1 cellular context compared by ENCODE assay signal in genomic region chr11:1304376-1304775, GRCh38.
A peak's percentile ranks its signal among the peaks of the same experiment; 100 is the strongest.
TF ChIP-seq lines count a peak whose summit lies in the region.

No MANE protein-coding gene starts in this region.

TF ChIP-seq in HepG2, 621 proteins besides CTCF, POLR2A, EP300 and RAD21 (continued from another document and continues in another):
- TF ChIP-seq ZNF142 (CRISPR knock-in tag; IDR thresholded peaks at IDR 0.05) (no peak), CREM (IDR thresholded peaks at IDR 0.05) (no peak; the same call in 1 of the 2 replicates), CREM (CRISPR knock-in tag; IDR thresholded peaks at IDR 0.05) (no peak), HMGXB4 (CRISPR knock-in tag; IDR thresholded peaks at IDR 0.05; ENCODE audit: borderline replicate concordance in 1 of 2, low read depth in 1 of 2) (no peak), KDM2A (CRISPR knock-in tag; IDR thresholded peaks at IDR 0.05; ENCODE audit: borderline replicate concordance, low read depth) (peak; percentile 60; the same call in 1 of the 2 replicates), CHCHD3 (CRISPR knock-in tag; IDR thresholded peaks at IDR 0.05) (no peak), NFE2L1 (CRISPR knock-in tag; IDR thresholded peaks at IDR 0.05; ENCODE audit: borderline replicate concordance) (no peak), ZNF275 (CRISPR knock-in tag; IDR thresholded peaks at IDR 0.05; ENCODE audit: borderline replicate concordance) (no peak), PITX1 (CRISPR knock-in tag; IDR thresholded peaks at IDR 0.05) (peak; percentile 35; the same call in 1 of the 2 replicates), SRY (CRISPR knock-in tag; IDR thresholded peaks at IDR 0.05) (no peak; the same call in 1 of the 2 replicates), KMT2A (CRISPR knock-in tag; IDR thresholded peaks at IDR 0.05) (no peak; the same call in 1 of the 2 replicates), ZNF839 (CRISPR knock-in tag; IDR thresholded peaks at IDR 0.05; ENCODE audit: borderline replicate concordance) (no peak), SIN3A (IDR thresholded peaks at IDR 0.05; ENCODE audit: borderline replicate concordance, low read depth, low read length) (peak; percentile 62; the same call in 1 of the 2 replicates), ZNF383 (CRISPR knock-in tag; IDR thresholded peaks at IDR 0.05; ENCODE audit: borderline replicate concordance) (no peak), TRIM24 (CRISPR knock-in tag; IDR thresholded peaks at IDR 0.05) (no peak), HINFP (CRISPR knock-in tag; IDR thresholded peaks at IDR 0.05; ENCODE audit: low read depth) (no peak), CEBPZ (IDR thresholded peaks at IDR 0.05; ENCODE audit: low read length) (no peak), ZNF609 (CRISPR knock-in tag; IDR thresholded peaks at IDR 0.05; ENCODE audit: borderline replicate concordance) (peak; percentile 18; the same call in 1 of the 2 replicates), HOXA3 (CRISPR knock-in tag; IDR thresholded peaks at IDR 0.05) (peak; percentile 48), PLRG1 (conservative IDR thresholded peaks at IDR 0.05) (no peak), KDM4B (CRISPR knock-in tag; IDR thresholded peaks at IDR 0.05) (0 out of 2 replicates have a peak, but pooled peaks have one; percentile 36), ARID4A (CRISPR knock-in tag; IDR thresholded peaks at IDR 0.05; ENCODE audit: borderline replicate concordance) (no peak; the same call in 1 of the 2 replicates), ZNF597 (CRISPR knock-in tag; IDR thresholded peaks at IDR 0.05) (no peak), BRF2 (CRISPR knock-in tag; IDR thresholded peaks at IDR 0.05) (no peak), ARHGAP35 (CRISPR knock-in tag; IDR thresholded peaks at IDR 0.05; ENCODE audit: borderline replicate concordance) (no peak)
